In genomic region chr12:684416-684815, GRCh38 we compare ENCODE assay signal across 25 cellular contexts. TPM values are rescaled to one million over a fixed set of nuclear protein-coding genes. Genes with fewer than 3 reads are reported as not detected.
A peak's percentile ranks its signal among the peaks of the same experiment; 100 is the strongest.
DNase-seq lines count a peak whose midpoint lies in the region; ATAC-seq, FAIRE-seq and TF ChIP-seq lines count a peak whose summit lies in the region.
"Had no signal": no experiment of that assay in that cellular context is flagged by ENCODE, and none has a peak within 500 bp of the region (broad histone marks: within the 10 kb centered on the region; RNA-seq: fewer than 3 reads in every experiment).

No MANE protein-coding gene starts in this region.

- no peaks in the 10 kb centered on the region for H3K27me3 Mint-ChIP-seq in activated CD4-positive, alpha-beta memory T cell treated with anti-CD3 and anti-CD28 coated beads, Interleukin-2, amount 10 ng/mL, durations not matched to agents 7 days and 5 days
- no peaks in the 10 kb centered on the region for H3K27me3 Mint-ChIP-seq in activated CD4-positive, alpha-beta memory T cell treated with anti-CD3 and anti-CD28 coated beads for 36 hours
- H3K27me3 Mint-ChIP-seq in T-cell: no peaks in the 10 kb centered on the region
- H3K27me3 Mint-ChIP-seq in effector memory CD8-positive, alpha-beta T cell: no peaks in the 10 kb centered on the region
- H3K27me3 Mint-ChIP-seq: activated naive CD4-positive, alpha-beta T cell treated with anti-CD3 and anti-CD28 coated beads, Interleukin-2, amount 10 ng/mL, durations not matched to agents 7 days and 5 days had no signal

- DNase-seq in activated CD4-positive, alpha-beta memory T cell treated with anti-CD3 and anti-CD28 coated beads, Interleukin-2, amount 10 ng/mL, durations not matched to agents 7 days and 5 days: no peak
- DNase-seq in activated CD4-positive, alpha-beta memory T cell treated with anti-CD3 and anti-CD28 coated beads for 36 hours: no peak
- no peak for DNase-seq in T-cell
- DNase-seq in effector memory CD8-positive, alpha-beta T cell: no peak
- DNase-seq in urothelium cell line (ENCODE audit: low spot score): no peak
- no peak for DNase-seq in GM13977 (ENCODE audit: low spot score)
- no peak for DNase-seq in kidney glomerular epithelial cell (lab: John Stamatoyannopoulos, UW)
- DNase-seq in CD1c-positive myeloid dendritic cell (ENCODE audit: extremely low spot score): no peak
- DNase-seq: activated naive CD4-positive, alpha-beta T cell treated with anti-CD3 and anti-CD28 coated beads, Interleukin-2, amount 10 ng/mL, durations not matched to agents 7 days and 5 days; DND-41; H9; heart right ventricle; KG1; NCI-H1092 treated with DMSO at 0.1 percent for 48 hours; NCI-H2107; NCI-H526 treated with DMSO at 0.1 percent for 48 hours; OCI-M1; psoas muscle; SIG-M5; stimulated activated CD8-positive, alpha-beta memory T cell treated with anti-CD3 and anti-CD28 coated beads, Interleukin-4, amount 100 ng/mL, for 48 hours; testis had no signal

- POLR2A ChIA-PET in activated CD4-positive, alpha-beta memory T cell treated with anti-CD3 and anti-CD28 coated beads, Interleukin-2, amount 10 ng/mL, durations not matched to agents 7 days and 5 days (lab: Charles Lee): interaction anchor here (0.9 to 3.4 kb wide), 3 partner anchors 11 to 68 kb away, joined by 5 to 51 read pairs (median 13); partner anchors contain the start of gene WNK1
- POLR2A ChIA-PET in activated CD4-positive, alpha-beta memory T cell treated with anti-CD3 and anti-CD28 coated beads for 36 hours (lab: Charles Lee): interaction anchor here (0.6 to 1.5 kb wide), 2 partner anchors 8 to 420 kb away, joined by 3 to 5 read pairs; no protein-coding TSS in a partner anchor
- POLR2A ChIA-PET in T-cell (lab: Charles Lee): interaction anchor here in 1 of 2 donors (1.1 to 2.2 kb wide), 2 partner anchors 10 to 85 kb away, joined by 3 to 21 read pairs; no protein-coding TSS in a partner anchor

- no peaks in the 10 kb centered on the region for H3K9me3 Mint-ChIP-seq in activated CD4-positive, alpha-beta memory T cell treated with anti-CD3 and anti-CD28 coated beads, Interleukin-2, amount 10 ng/mL, durations not matched to agents 7 days and 5 days
- no peaks in the 10 kb centered on the region for H3K9me3 Mint-ChIP-seq in activated CD4-positive, alpha-beta memory T cell treated with anti-CD3 and anti-CD28 coated beads for 36 hours
- no peaks in the 10 kb centered on the region for H3K9me3 Mint-ChIP-seq in T-cell
- H3K9me3 Mint-ChIP-seq in effector memory CD8-positive, alpha-beta T cell: no peaks in the 10 kb centered on the region
- H3K9me3 Mint-ChIP-seq: activated naive CD4-positive, alpha-beta T cell treated with anti-CD3 and anti-CD28 coated beads, Interleukin-2, amount 10 ng/mL, durations not matched to agents 7 days and 5 days; H9; nephron; T-helper 2 cell treated with Interferon-gamma antibody and Interleukin-4, amounts not matched to agents 5 μg/mL and 100 μg/mL, for 36 hours had no signal

- in situ Hi-C loops in GM13977 (cut with MboI; ENCODE audit: low pct_unique_long_range_greater_than_20kb, low sequenced_read_pairs, unreplicated experiment): no loop called here

- peak overlapping the region; percentile 50 for H3K27ac Mint-ChIP-seq in activated CD4-positive, alpha-beta memory T cell treated with anti-CD3 and anti-CD28 coated beads, Interleukin-2, amount 10 ng/mL, durations not matched to agents 7 days and 5 days
- no peak overlapping the region for H3K27ac Mint-ChIP-seq in activated CD4-positive, alpha-beta memory T cell treated with anti-CD3 and anti-CD28 coated beads for 36 hours
- peak overlapping the region; percentile 88 to 90 for H3K27ac Mint-ChIP-seq in T-cell
- H3K27ac Mint-ChIP-seq in effector memory CD8-positive, alpha-beta T cell: peak overlapping the region; percentile 97 to 99
- H3K27ac Mint-ChIP-seq: H9 had no signal

- no peak overlapping the region for H3K4me3 Mint-ChIP-seq in activated CD4-positive, alpha-beta memory T cell treated with anti-CD3 and anti-CD28 coated beads, Interleukin-2, amount 10 ng/mL, durations not matched to agents 7 days and 5 days
- H3K4me3 Mint-ChIP-seq in activated CD4-positive, alpha-beta memory T cell treated with anti-CD3 and anti-CD28 coated beads for 36 hours: no peak overlapping the region
- H3K4me3 Mint-ChIP-seq in T-cell: peak overlapping the region in 1 of 3 donors; percentile 33
- peak overlapping the region; percentile 14 to 79 for H3K4me3 Mint-ChIP-seq in effector memory CD8-positive, alpha-beta T cell
- H3K4me3 Mint-ChIP-seq: activated naive CD4-positive, alpha-beta T cell treated with anti-CD3 and anti-CD28 coated beads, Interleukin-2, amount 10 ng/mL, durations not matched to agents 7 days and 5 days; H9; nephron had no signal

- CTCF ChIA-PET in activated CD4-positive, alpha-beta memory T cell treated with anti-CD3 and anti-CD28 coated beads, Interleukin-2, amount 10 ng/mL, durations not matched to agents 7 days and 5 days (lab: Charles Lee): interaction anchor here (3.3 kb wide), 1 partner anchor 68 kb away, joined by 32 read pairs; the partner anchor contains the start of gene WNK1
- CTCF ChIA-PET in activated CD4-positive, alpha-beta memory T cell treated with anti-CD3 and anti-CD28 coated beads for 36 hours (lab: Charles Lee): interaction anchor here (1.9 kb wide), 1 partner anchor 67 kb away, joined by 6 read pairs; no protein-coding TSS in a partner anchor
- CTCF ChIA-PET in T-cell (lab: Charles Lee): interaction anchor here in 1 of 2 donors (1.2 kb wide), 1 partner anchor 16 kb away, joined by 8 read pairs; no protein-coding TSS in a partner anchor

- ATAC-seq in T-cell (replicated peaks in 1 of 4): no peak
- no peak for ATAC-seq in effector memory CD8-positive, alpha-beta T cell (replicated peaks)
- ATAC-seq: heart right ventricle, psoas muscle had no signal

- peaks cover 42% of the 10 kb centered on the region for H3K4me1 Mint-ChIP-seq in activated CD4-positive, alpha-beta memory T cell treated with anti-CD3 and anti-CD28 coated beads, Interleukin-2, amount 10 ng/mL, durations not matched to agents 7 days and 5 days
- H3K4me1 Mint-ChIP-seq in activated CD4-positive, alpha-beta memory T cell treated with anti-CD3 and anti-CD28 coated beads for 36 hours (ENCODE audit: low read depth): peaks cover 42% of the 10 kb centered on the region
- peaks cover 39 to 54% (median 46%) of the 10 kb centered on the region in 3 donors for H3K4me1 Mint-ChIP-seq in T-cell
- peaks cover 31 to 50% of the 10 kb centered on the region in 2 donors for H3K4me1 Mint-ChIP-seq in effector memory CD8-positive, alpha-beta T cell (ENCODE audit: low read depth in 2 of 2)

- TF ChIP-seq CTCF in GM13977 (IDR thresholded peaks at IDR 0.05; ENCODE audit: extremely low read depth, insufficient read depth, missing control alignments): no peak

- FAIRE-seq in urothelium cell line (lab: Jason Lieb, UNC): peak; percentile 52
- FAIRE-seq: A549, colon had no signal

- no peaks in the 10 kb centered on the region for H3K36me3 Mint-ChIP-seq in activated CD4-positive, alpha-beta memory T cell treated with anti-CD3 and anti-CD28 coated beads, Interleukin-2, amount 10 ng/mL, durations not matched to agents 7 days and 5 days (ENCODE audit: low read depth)
- no peaks in the 10 kb centered on the region for H3K36me3 Mint-ChIP-seq in activated CD4-positive, alpha-beta memory T cell treated with anti-CD3 and anti-CD28 coated beads for 36 hours
- no peaks in the 10 kb centered on the region for H3K36me3 Mint-ChIP-seq in T-cell
- peaks cover 21% of the 10 kb centered on the region for H3K36me3 Mint-ChIP-seq in effector memory CD8-positive, alpha-beta T cell (ENCODE audit: insufficient read depth)
- H3K36me3 Mint-ChIP-seq: activated naive CD4-positive, alpha-beta T cell treated with anti-CD3 and anti-CD28 coated beads, Interleukin-2, amount 10 ng/mL, durations not matched to agents 7 days and 5 days had no signal

- intact Hi-C loops in activated CD4-positive, alpha-beta memory T cell treated with anti-CD3 and anti-CD28 coated beads for 36 hours (cut with micrococcal nuclease): loop anchor here (2.0 kb wide), 1 partner anchor 16 kb away; no protein-coding TSS in a partner anchor

RNA-seq across cellular contexts. Expression of gene NINJ2, which starts 21.2 kb away (rescaled TPM):
- total RNA-seq in activated CD4-positive, alpha-beta memory T cell treated with anti-CD3 and anti-CD28 coated beads, Interleukin-2, amount 10 ng/mL, durations not matched to agents 7 days and 5 days: 10 to 100 TPM; 13.1 to 13.5 TPM
- total RNA-seq in activated CD4-positive, alpha-beta memory T cell treated with anti-CD3 and anti-CD28 coated beads for 36 hours: 1 to 10 TPM; 5.1 to 7.5 TPM
- 1 to 10 TPM; 1.7 to 8.7 (median 2.5) TPM for total RNA-seq in T-cell

Comparison
In these comparisons a context has a peak if more than half of its experiments do, and no peak if none do; other contexts are left out.
1. H3K4me3 Mint-ChIP-seq: peak in effector memory CD8-positive, alpha-beta T cell (2 of 2); none in activated CD4-positive, alpha-beta memory T cell treated with anti-CD3 and anti-CD28 coated beads, Interleukin-2, amount 10 ng/mL, durations not matched to agents 7 days and 5 days (single experiment) and activated CD4-positive, alpha-beta memory T cell treated with anti-CD3 and anti-CD28 coated beads for 36 hours (single experiment).